ENCODE assay signal across 16 cellular contexts in the genomic region with DNA sequence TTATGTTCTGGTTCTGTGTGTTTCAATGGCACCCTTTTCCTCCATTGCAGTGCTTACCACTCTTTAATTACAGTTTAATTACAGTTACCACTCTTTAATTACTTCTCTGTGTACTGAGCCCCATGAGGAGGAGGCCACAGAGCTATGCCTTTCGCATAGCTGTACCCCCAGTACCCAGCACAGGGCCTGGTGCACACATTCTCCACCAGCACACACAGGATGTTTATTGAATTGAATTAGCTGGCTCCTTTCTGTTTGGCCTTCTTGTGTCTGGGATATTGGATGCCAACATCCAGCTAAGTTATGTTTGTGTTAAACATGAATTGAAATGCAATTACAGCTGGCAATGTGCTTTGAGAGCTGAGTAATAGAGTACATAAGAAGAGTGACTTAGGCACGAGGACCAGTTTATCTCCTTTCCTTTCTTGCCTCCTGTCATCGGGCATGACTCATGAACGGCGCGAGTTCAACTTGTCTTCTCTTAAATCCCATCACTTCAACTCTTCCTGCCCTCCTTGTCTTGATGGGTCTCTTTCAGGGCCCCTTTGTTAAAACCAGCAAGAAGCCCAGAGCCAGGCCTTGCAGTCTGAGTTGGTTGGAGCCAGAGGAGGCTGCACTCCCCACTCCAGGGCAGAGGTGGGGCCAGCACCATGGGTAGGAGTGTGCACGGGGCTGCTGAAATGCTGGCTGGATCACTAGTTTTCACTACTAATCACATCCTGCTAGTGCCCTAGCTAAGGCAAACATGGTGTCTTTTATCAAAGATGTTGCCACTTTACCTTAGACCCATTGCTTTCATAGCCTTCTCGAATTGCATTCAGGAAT. TPM values are rescaled to one million over a fixed set of nuclear protein-coding genes. Genes with fewer than 3 reads are reported as not detected.
DNase-seq lines count a peak whose midpoint lies in the region; ATAC-seq and TF ChIP-seq lines count a peak whose summit lies in the region.
"Had no signal": no experiment of that assay in that cellular context is flagged by ENCODE, and none has a peak within 500 bp of the region (broad histone marks: within the 10 kb centered on the region; RNA-seq: fewer than 3 reads in every experiment).

No MANE protein-coding gene starts in this region.

- H3K36me3 ChIP-seq in RWPE2 (ENCODE audit: low read depth): peaks cover 9% of the 10 kb centered on the region; the same call in 1 of the 2 replicates
- H3K36me3 ChIP-seq in mucosa of rectum (ENCODE audit: control insufficient read depth in 2 of 2, insufficient read depth in 2 of 2, low read length in 2 of 2): no peaks in the 10 kb centered on the region

- no peak overlapping the region for H3K4me3 Mint-ChIP-seq in T-helper 2 cell treated with Interferon-gamma antibody and Interleukin-4, amounts not matched to agents 5 μg/mL and 100 μg/mL, for 36 hours
- H3K4me3 Mint-ChIP-seq: naive B cell had no signal

- DNase-seq in AG04450 (ENCODE audit: low read depth, low spot score) (peak; percentile 33), RWPE2 (ENCODE audit: low spot score) (no peak), SKM-1 (lab: John Stamatoyannopoulos, UW; ENCODE audit: unreplicated experiment) (no peak), COLO668 (lab: John Stamatoyannopoulos, UW; ENCODE audit: unreplicated experiment) (no peak)
- DNase-seq in T-helper 2 cell treated with Interferon-gamma antibody and Interleukin-4, amounts not matched to agents 5 μg/mL and 100 μg/mL, for 36 hours (ENCODE audit: low spot score): no peak
- DNase-seq: activated CD4-positive, CD25-positive, alpha-beta regulatory T cell; central memory CD4-positive, alpha-beta T cell; naive B cell; NCI-H187 treated with DMSO at 0.1 percent for 48 hours; NCI-H510A; psoas muscle; T-helper 1 cell had no signal

- peak overlapping the region in 1 of 2 donors; percentile 14 for H3K9ac ChIP-seq in mucosa of rectum (ENCODE audit: low read depth in 1 of 2, low read length in 2 of 2)

- TF ChIP-seq CTCF in AG04450 (IDR thresholded peaks at IDR 0.05; ENCODE audit: low read depth, low read length) (no peak), RWPE2 (IDR thresholded peaks at IDR 0.05; ENCODE audit: poor library complexity, severe bottlenecking) (no peak)

- peaks cover 30% of the 10 kb centered on the region for H3K9me3 Mint-ChIP-seq in T-helper 2 cell treated with Interferon-gamma antibody and Interleukin-4, amounts not matched to agents 5 μg/mL and 100 μg/mL, for 36 hours

- no peaks in the 10 kb centered on the region for H3K4me1 Mint-ChIP-seq in T-helper 2 cell treated with Interferon-gamma antibody and Interleukin-4, amounts not matched to agents 5 μg/mL and 100 μg/mL, for 36 hours (ENCODE audit: low read depth)

- CTCF ChIA-PET in AG04450 (lab: Charles Lee): interaction anchor here (0.5 to 0.9 kb wide), 2 partner anchors 35 to 1136 kb away, joined by 3 to 4 read pairs; no protein-coding TSS in a partner anchor

- H3K27ac ChIP-seq in AG04450 (ENCODE audit: low read depth, low read length) (no peak overlapping the region), RWPE2 (ENCODE audit: poor library complexity, severe bottlenecking) (peak overlapping the region; percentile 84), mucosa of rectum (ENCODE audit: low read depth in 2 of 2, low read length in 2 of 2) (peak overlapping the region; percentile 81 to 89)
- H3K27ac ChIP-seq: psoas muscle had no signal

- peaks cover 8% of the 10 kb centered on the region for H3K27me3 Mint-ChIP-seq in T-helper 2 cell treated with Interferon-gamma antibody and Interleukin-4, amounts not matched to agents 5 μg/mL and 100 μg/mL, for 36 hours (ENCODE audit: low read depth)
- H3K27me3 Mint-ChIP-seq: naive B cell had no signal

- peaks cover 2% of the 10 kb centered on the region for H3K36me3 Mint-ChIP-seq in T-helper 2 cell treated with Interferon-gamma antibody and Interleukin-4, amounts not matched to agents 5 μg/mL and 100 μg/mL, for 36 hours (ENCODE audit: low read depth)

- ATAC-seq in RWPE2 (ENCODE audit: low read depth) (peak; percentile 85), esophagus mucosa (peak; percentile 89), GM21447 (IDR thresholded peaks at IDR 0.05; ENCODE audit: unreplicated experiment) (no peak)
- ATAC-seq: activated naive CD4-positive, alpha-beta T cell treated with anti-CD3 and anti-CD28 coated beads, Interleukin-2, amount 50 U/mL, for 72 hours had no signal

- H3K4me3 ChIP-seq in AG04450 (ENCODE audit: low read depth, low read length) (no peak overlapping the region), RWPE2 (ENCODE audit: severe bottlenecking) (no peak overlapping the region), mucosa of rectum (ENCODE audit: low read length in 2 of 2) (peak overlapping the region in 1 of 2 donors; percentile 33)
- H3K4me3 ChIP-seq: psoas muscle had no signal

- H3K27me3 ChIP-seq in AG04450 (ENCODE audit: control insufficient read depth, insufficient read depth, low read length) (no peaks in the 10 kb centered on the region), RWPE2 (ENCODE audit: insufficient read depth, poor library complexity, severe bottlenecking) (no peaks in the 10 kb centered on the region), mucosa of rectum (ENCODE audit: control insufficient read depth in 2 of 2, insufficient read depth in 2 of 2, low read length in 2 of 2) (no peaks in the 10 kb centered on the region)

- H3K27ac Mint-ChIP-seq in T-helper 2 cell treated with Interferon-gamma antibody and Interleukin-4, amounts not matched to agents 5 μg/mL and 100 μg/mL, for 36 hours: no peak overlapping the region
- H3K27ac Mint-ChIP-seq: activated naive CD4-positive, alpha-beta T cell treated with anti-CD3 and anti-CD28 coated beads, Interleukin-2, amount 50 U/mL, for 72 hours; naive B cell had no signal

- H3K9me3 ChIP-seq in AG04450 (ENCODE audit: control insufficient read depth, insufficient read depth, low read length): peaks cover 6% of the 10 kb centered on the region
- peaks cover 24% of the 10 kb centered on the region for H3K9me3 ChIP-seq in RWPE2 (ENCODE audit: severe bottlenecking)
- peaks cover 0 to 7% of the 10 kb centered on the region in 2 donors for H3K9me3 ChIP-seq in mucosa of rectum (ENCODE audit: control insufficient read depth in 2 of 2, low read length in 2 of 2)

- POLR2A ChIA-PET in AG04450 (lab: Yijun Ruan, JAX): interaction anchor here (0.6 kb wide), 1 partner anchor 903 kb away, joined by 3 read pairs; no protein-coding TSS in a partner anchor

- H3K4me1 ChIP-seq in RWPE2 (ENCODE audit: insufficient read depth, poor library complexity, severe bottlenecking) (peaks cover 24% of the 10 kb centered on the region), mucosa of rectum (ENCODE audit: control insufficient read depth in 2 of 2, insufficient read depth in 2 of 2, low read length in 2 of 2) (peaks cover 37 to 48% of the 10 kb centered on the region in 2 donors)

RNA-seq across cellular contexts. Expression of a gene that starts 37.4 kb away (rescaled TPM):
- polyA plus RNA-seq in AG04450 (2011; rRNA removed): 4.2 and 4.4 TPM in 2 replicates
- polyA minus RNA-seq in AG04450 (2011; rRNA and poly(A)+ RNA removed): 6.7 and 9.1 TPM in 2 replicates
- 2.5 TPM for total RNA-seq in esophagus mucosa
